ENCODE assay signal across 1 cellular context in the genomic region with DNA sequence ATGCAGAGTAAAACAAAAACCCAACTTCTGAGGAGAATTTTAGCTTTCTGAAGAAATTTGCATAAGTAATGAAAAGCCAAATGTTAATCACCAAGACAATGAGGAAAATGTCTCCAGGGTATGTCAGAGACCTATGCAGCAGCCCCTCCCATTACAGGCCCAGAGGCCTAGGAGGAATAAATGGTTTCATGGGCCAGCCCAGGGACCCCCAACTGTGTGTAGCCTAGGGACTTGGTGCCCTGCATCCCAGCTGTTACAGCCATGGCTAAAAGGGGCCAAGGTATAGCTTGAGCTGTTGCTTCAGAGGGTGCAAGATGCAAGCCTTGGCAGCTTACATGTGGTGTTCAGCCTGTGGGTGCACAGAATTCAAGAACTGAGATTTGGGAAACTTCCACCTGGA.
A peak's percentile ranks its signal among the peaks of the same experiment; 100 is the strongest.
TF ChIP-seq lines count a peak whose summit lies in the region.

No MANE protein-coding gene starts in this region.

TF ChIP-seq in K562, 482 proteins besides CTCF, POLR2A, EP300 and RAD21:
- TF ChIP-seq, protein P1, sequence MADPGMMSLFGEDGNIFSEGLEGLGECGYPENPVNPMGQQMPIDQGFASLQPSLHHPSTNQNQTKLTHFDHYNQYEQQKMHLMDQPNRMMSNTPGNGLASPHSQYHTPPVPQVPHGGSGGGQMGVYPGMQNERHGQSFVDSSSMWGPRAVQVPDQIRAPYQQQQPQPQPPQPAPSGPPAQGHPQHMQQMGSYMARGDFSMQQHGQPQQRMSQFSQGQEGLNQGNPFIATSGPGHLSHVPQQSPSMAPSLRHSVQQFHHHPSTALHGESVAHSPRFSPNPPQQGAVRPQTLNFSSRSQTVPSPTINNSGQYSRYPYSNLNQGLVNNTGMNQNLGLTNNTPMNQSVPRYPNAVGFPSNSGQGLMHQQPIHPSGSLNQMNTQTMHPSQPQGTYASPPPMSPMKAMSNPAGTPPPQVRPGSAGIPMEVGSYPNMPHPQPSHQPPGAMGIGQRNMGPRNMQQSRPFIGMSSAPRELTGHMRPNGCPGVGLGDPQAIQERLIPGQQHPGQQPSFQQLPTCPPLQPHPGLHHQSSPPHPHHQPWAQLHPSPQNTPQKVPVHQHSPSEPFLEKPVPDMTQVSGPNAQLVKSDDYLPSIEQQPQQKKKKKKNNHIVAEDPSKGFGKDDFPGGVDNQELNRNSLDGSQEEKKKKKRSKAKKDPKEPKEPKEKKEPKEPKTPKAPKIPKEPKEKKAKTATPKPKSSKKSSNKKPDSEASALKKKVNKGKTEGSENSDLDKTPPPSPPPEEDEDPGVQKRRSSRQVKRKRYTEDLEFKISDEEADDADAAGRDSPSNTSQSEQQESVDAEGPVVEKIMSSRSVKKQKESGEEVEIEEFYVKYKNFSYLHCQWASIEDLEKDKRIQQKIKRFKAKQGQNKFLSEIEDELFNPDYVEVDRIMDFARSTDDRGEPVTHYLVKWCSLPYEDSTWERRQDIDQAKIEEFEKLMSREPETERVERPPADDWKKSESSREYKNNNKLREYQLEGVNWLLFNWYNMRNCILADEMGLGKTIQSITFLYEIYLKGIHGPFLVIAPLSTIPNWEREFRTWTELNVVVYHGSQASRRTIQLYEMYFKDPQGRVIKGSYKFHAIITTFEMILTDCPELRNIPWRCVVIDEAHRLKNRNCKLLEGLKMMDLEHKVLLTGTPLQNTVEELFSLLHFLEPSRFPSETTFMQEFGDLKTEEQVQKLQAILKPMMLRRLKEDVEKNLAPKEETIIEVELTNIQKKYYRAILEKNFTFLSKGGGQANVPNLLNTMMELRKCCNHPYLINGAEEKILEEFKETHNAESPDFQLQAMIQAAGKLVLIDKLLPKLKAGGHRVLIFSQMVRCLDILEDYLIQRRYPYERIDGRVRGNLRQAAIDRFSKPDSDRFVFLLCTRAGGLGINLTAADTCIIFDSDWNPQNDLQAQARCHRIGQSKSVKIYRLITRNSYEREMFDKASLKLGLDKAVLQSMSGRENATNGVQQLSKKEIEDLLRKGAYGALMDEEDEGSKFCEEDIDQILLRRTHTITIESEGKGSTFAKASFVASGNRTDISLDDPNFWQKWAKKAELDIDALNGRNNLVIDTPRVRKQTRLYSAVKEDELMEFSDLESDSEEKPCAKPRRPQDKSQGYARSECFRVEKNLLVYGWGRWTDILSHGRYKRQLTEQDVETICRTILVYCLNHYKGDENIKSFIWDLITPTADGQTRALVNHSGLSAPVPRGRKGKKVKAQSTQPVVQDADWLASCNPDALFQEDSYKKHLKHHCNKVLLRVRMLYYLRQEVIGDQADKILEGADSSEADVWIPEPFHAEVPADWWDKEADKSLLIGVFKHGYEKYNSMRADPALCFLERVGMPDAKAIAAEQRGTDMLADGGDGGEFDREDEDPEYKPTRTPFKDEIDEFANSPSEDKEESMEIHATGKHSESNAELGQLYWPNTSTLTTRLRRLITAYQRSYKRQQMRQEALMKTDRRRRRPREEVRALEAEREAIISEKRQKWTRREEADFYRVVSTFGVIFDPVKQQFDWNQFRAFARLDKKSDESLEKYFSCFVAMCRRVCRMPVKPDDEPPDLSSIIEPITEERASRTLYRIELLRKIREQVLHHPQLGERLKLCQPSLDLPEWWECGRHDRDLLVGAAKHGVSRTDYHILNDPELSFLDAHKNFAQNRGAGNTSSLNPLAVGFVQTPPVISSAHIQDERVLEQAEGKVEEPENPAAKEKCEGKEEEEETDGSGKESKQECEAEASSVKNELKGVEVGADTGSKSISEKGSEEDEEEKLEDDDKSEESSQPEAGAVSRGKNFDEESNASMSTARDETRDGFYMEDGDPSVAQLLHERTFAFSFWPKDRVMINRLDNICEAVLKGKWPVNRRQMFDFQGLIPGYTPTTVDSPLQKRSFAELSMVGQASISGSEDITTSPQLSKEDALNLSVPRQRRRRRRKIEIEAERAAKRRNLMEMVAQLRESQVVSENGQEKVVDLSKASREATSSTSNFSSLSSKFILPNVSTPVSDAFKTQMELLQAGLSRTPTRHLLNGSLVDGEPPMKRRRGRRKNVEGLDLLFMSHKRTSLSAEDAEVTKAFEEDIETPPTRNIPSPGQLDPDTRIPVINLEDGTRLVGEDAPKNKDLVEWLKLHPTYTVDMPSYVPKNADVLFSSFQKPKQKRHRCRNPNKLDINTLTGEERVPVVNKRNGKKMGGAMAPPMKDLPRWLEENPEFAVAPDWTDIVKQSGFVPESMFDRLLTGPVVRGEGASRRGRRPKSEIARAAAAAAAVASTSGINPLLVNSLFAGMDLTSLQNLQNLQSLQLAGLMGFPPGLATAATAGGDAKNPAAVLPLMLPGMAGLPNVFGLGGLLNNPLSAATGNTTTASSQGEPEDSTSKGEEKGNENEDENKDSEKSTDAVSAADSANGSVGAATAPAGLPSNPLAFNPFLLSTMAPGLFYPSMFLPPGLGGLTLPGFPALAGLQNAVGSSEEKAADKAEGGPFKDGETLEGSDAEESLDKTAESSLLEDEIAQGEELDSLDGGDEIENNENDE (IDR thresholded peaks at IDR 0.05; ENCODE audit: low read depth, low read length) = no peak
- TF ChIP-seq ZNF609 (CRISPR knock-in tag; IDR thresholded peaks at IDR 0.05; ENCODE audit: borderline replicate concordance) = no peak
- peak; percentile 11 for TF ChIP-seq ZFP36 (IDR thresholded peaks at IDR 0.05; ENCODE audit: low read depth, low read length, partially characterized antibody)
